16 cellular contexts compared by ENCODE assay signal in genomic region chr16:67987460-67988160, GRCh38. TPM values are rescaled to one million over a fixed set of nuclear protein-coding genes. Genes with fewer than 3 reads are reported as not detected.
DNase-seq lines count a peak whose midpoint lies in the region; ATAC-seq, FAIRE-seq and TF ChIP-seq lines count a peak whose summit lies in the region.
"Had no signal": no experiment of that assay in that cellular context is flagged by ENCODE, and none has a peak within 500 bp of the region (broad histone marks: within the 10 kb centered on the region; RNA-seq: fewer than 3 reads in every experiment).

No MANE protein-coding gene starts in this region.

- no peaks in the 10 kb centered on the region for H3K79me2 ChIP-seq in endothelial cell of umbilical vein (ENCODE audit: control insufficient read depth, insufficient read depth, low read length)

- H3K4me3 ChIP-seq in endothelial cell of umbilical vein (replicated peaks in 1 of 3; ENCODE audit: insufficient read depth in 1 of 3, low read depth in 1 of 3, low read length in 3 of 3), result no peak overlapping the region
- H3K4me3 ChIP-seq: GM23338 had no signal

- H3K9me3 Mint-ChIP-seq in IgD-negative memory B cell, result no peaks in the 10 kb centered on the region
- no peaks in the 10 kb centered on the region for H3K9me3 Mint-ChIP-seq in naive B cell

- H3K27ac Mint-ChIP-seq in IgD-negative memory B cell (peak overlapping the region; percentile 34 to 74 (median 60)), naive B cell (peak overlapping the region in 5 of 6 donors; percentile 47 to 89 (median 78))
- H3K27ac Mint-ChIP-seq: GM23338 had no signal

- no peak overlapping the region for H3K27ac ChIP-seq in endothelial cell of umbilical vein (ENCODE audit: insufficient read depth, low read depth, low read length)
- H3K27ac ChIP-seq: C4-2B had no signal

- ATAC-seq in naive B cell (ENCODE audit: low read depth in 2 of 2) (no peak), HG03095 (IDR thresholded peaks at IDR 0.05; ENCODE audit: unreplicated experiment) (no peak), HG02763 (IDR thresholded peaks at IDR 0.05; ENCODE audit: unreplicated experiment) (no peak)
- ATAC-seq: activated CD4-positive, CD25-positive, alpha-beta regulatory T cell treated with anti-CD3 and anti-CD28 coated beads, Interleukin-2, amount 50 U/mL, for 24 hours; GM23338 had no signal

- H3K4me3 Mint-ChIP-seq in IgD-negative memory B cell, result no peak overlapping the region
- peak overlapping the region in 2 of 8 donors; percentile 39 to 59 for H3K4me3 Mint-ChIP-seq in naive B cell
- H3K4me3 Mint-ChIP-seq: GM23338, nephron had no signal

- TF ChIP-seq CTCF in endothelial cell of umbilical vein (IDR thresholded peaks at IDR 0.05; ENCODE audit: extremely low read depth in 1 of 2, insufficient read depth in 1 of 2, low read depth in 1 of 2, low read length in 2 of 2), result no peak

- intact Hi-C loops in endothelial cell of umbilical vein (cut with micrococcal nuclease) (no loop called here), posterior vena cava (cut with DNase I) (no loop called here)

- POLR2A ChIA-PET in endothelial cell of umbilical vein (lab: Charles Lee), result no interaction called here

- peak overlapping the region; percentile 82 for H2AFZ ChIP-seq in endothelial cell of umbilical vein (ENCODE audit: low read depth, low read length)
- H2AFZ ChIP-seq: GM23338 had no signal

- CTCF ChIA-PET in endothelial cell of umbilical vein (lab: Charles Lee), result interaction anchor here (0.8 to 4.9 kb wide), 3 partner anchors 8 to 53 kb away, joined by 4 to 23 read pairs (median 4); no protein-coding TSS in a partner anchor

- FAIRE-seq in endothelial cell of umbilical vein (lab: Jason Lieb, UNC), result peak; percentile 53

- no peaks in the 10 kb centered on the region for H3K9me1 ChIP-seq in endothelial cell of umbilical vein (replicated peaks; ENCODE audit: control insufficient read depth, extremely low read depth, insufficient read depth, low read length)

- no peaks in the 10 kb centered on the region for H3K36me3 Mint-ChIP-seq in IgD-negative memory B cell
- no peaks in the 10 kb centered on the region for H3K36me3 Mint-ChIP-seq in naive B cell

- no TSS peak for BruUV-seq in endothelial cell of umbilical vein (replicated peaks; lab: Mats Ljungman, UMichigan)

- H3K4me1 Mint-ChIP-seq in IgD-negative memory B cell (peaks cover 23 to 34% (median 26%) of the 10 kb centered on the region in 3 donors), naive B cell (peaks cover 36 to 71% (median 45%) of the 10 kb centered on the region in 3 donors)

- H4K20me1 ChIP-seq in endothelial cell of umbilical vein (replicated peaks; ENCODE audit: control insufficient read depth, extremely low read depth, insufficient read depth, low read length), result no peaks in the 10 kb centered on the region

- no peaks in the 10 kb centered on the region for H3K36me3 ChIP-seq in endothelial cell of umbilical vein (ENCODE audit: control insufficient read depth in 2 of 2, extremely low read depth in 1 of 2, insufficient read depth in 2 of 2, low read length in 2 of 2)

- dilution Hi-C loops in endothelial cell of umbilical vein (cut with MboI; ENCODE audit: extremely low pct_ligation_motif_present, low sequenced_read_pairs), result no loop called here

- no peak overlapping the region for H3K9ac ChIP-seq in endothelial cell of umbilical vein (replicated peaks; ENCODE audit: extremely low read depth, insufficient read depth, low read length)

- no peak for TF ChIP-seq POLR2A in endothelial cell of umbilical vein (IDR thresholded peaks at IDR 0.05; ENCODE audit: low read depth, low read length)

- H3K4me2 ChIP-seq in endothelial cell of umbilical vein (ENCODE audit: insufficient read depth, low read length), result no peak overlapping the region
- H3K4me2 ChIP-seq: GM23338 had no signal

- no peaks in the 10 kb centered on the region for H3K27me3 ChIP-seq in endothelial cell of umbilical vein (ENCODE audit: control insufficient read depth in 2 of 2, insufficient read depth in 2 of 2, low read length in 2 of 2)

- peaks cover 17% of the 10 kb centered on the region for H3K4me1 ChIP-seq in endothelial cell of umbilical vein (ENCODE audit: control insufficient read depth, extremely low read depth, insufficient read depth, low read length)

- no peaks in the 10 kb centered on the region for H3K9me3 ChIP-seq in endothelial cell of umbilical vein (replicated peaks; ENCODE audit: control insufficient read depth, insufficient read depth, low read length)

- DNase-seq in C1 segment of cervical spinal cord (lab: John Stamatoyannopoulos, UW) (peak in 11 of 14 donors; percentile 9 to 66 (median 31)), endothelial cell of umbilical vein (ENCODE audit: low read depth, low spot score) (peak; percentile 33), naive B cell (no peak), posterior vena cava (ENCODE audit: low spot score) (no peak), NCI-H1694 treated with DMSO at 0.1 percent for 48 hours (lab: John Stamatoyannopoulos, UW) (no peak)
- DNase-seq: SHP77; stimulated activated CD4-positive, alpha-beta T cell treated with anti-CD3 and anti-CD28 coated beads, Interleukin-2, amount 100 ng/mL, for 24 hours had no signal

- H3K27me3 Mint-ChIP-seq in IgD-negative memory B cell, result no peaks in the 10 kb centered on the region
- no peaks in the 10 kb centered on the region for H3K27me3 Mint-ChIP-seq in naive B cell

TF ChIP-seq in endothelial cell of umbilical vein, 7 proteins besides CTCF, POLR2A, EP300 and RAD21 (continues in another document):
- no peak for TF ChIP-seq POLR2AphosphoS5 (IDR thresholded peaks at IDR 0.05; ENCODE audit: insufficient read depth, low read depth, low read length)

RNA-seq across cellular contexts. Expression of gene DPEP3, which starts 7.3 kb away (rescaled TPM):
- not detected for polyA plus RNA-seq in IgD-negative memory B cell
- total RNA-seq in endothelial cell of umbilical vein, result not detected in 2 replicates
- polyA plus RNA-seq in endothelial cell of umbilical vein, result 0.03 and 0.06 TPM in 2 replicates
- polyA plus RNA-seq in endothelial cell of umbilical vein (2011; cell fraction: cytosol; rRNA removed), result not detected in 2 replicates
- polyA plus RNA-seq in endothelial cell of umbilical vein (2011; cell fraction: nucleus; rRNA removed), result 0.10 TPM in 1 of 2 replicates, not detected in the other
- not detected in 2 replicates for polyA plus RNA-seq in endothelial cell of umbilical vein (2012)
- 0.40 TPM in 1 of 2 replicates, not detected in the other for polyA minus RNA-seq in endothelial cell of umbilical vein
- not detected for polyA minus RNA-seq in endothelial cell of umbilical vein (2011; cell fraction: cytosol; rRNA and poly(A)+ RNA removed)
- polyA minus RNA-seq in endothelial cell of umbilical vein (2011; cell fraction: nucleus; rRNA and poly(A)+ RNA removed), result not detected in 2 replicates
- under 1 TPM in 4 of 6 donors, not detected in 2; 0.44 to 0.83 (median 0.55) TPM for polyA plus RNA-seq in naive B cell (ENCODE audit: low read depth in 6 of 6)
- not detected for total RNA-seq in posterior vena cava

RNA-seq across cellular contexts. Expression of gene DPEP2, which starts 11.7 kb away (rescaled TPM):
- polyA plus RNA-seq in IgD-negative memory B cell (45.3 TPM), endothelial cell of umbilical vein (1.7 and 1.8 TPM in 2 replicates), naive B cell (ENCODE audit: low read depth in 6 of 6) (100 to 1,000 TPM in 1 of 6 donors, 10 to 100 TPM in 5; 57.3 to 125 (median 75.1) TPM)
- total RNA-seq in endothelial cell of umbilical vein (0.18 and 0.27 TPM in 2 replicates), posterior vena cava (1 to 10 TPM; 1.1 to 3.0 TPM)
- polyA plus RNA-seq in endothelial cell of umbilical vein (2011; cell fraction: cytosol; rRNA removed), result 0.74 and 0.75 TPM in 2 replicates
- polyA plus RNA-seq in endothelial cell of umbilical vein (2011; cell fraction: nucleus; rRNA removed), result 1.2 and 2.3 TPM in 2 replicates
- polyA plus RNA-seq in endothelial cell of umbilical vein (2012), result 0.52 and 2.3 TPM in 2 replicates
- polyA minus RNA-seq in endothelial cell of umbilical vein, result 0.49 and 0.78 TPM in 2 replicates
- polyA minus RNA-seq in endothelial cell of umbilical vein (2011; cell fraction: cytosol; rRNA and poly(A)+ RNA removed), result not detected
- polyA minus RNA-seq in endothelial cell of umbilical vein (2011; cell fraction: nucleus; rRNA and poly(A)+ RNA removed), result 0.67 and 1.1 TPM in 2 replicates
- total RNA-seq: GM23338 had no signal
- polyA plus RNA-seq: GM23338 had no signal

RNA-seq across cellular contexts. Expression of gene SLC12A4, which starts 19.2 kb away (rescaled TPM):
- polyA plus RNA-seq in IgD-negative memory B cell, result 3.9 TPM
- total RNA-seq in endothelial cell of umbilical vein, result 99.0 and 114 TPM in 2 replicates
- polyA plus RNA-seq in endothelial cell of umbilical vein, result 110 and 124 TPM in 2 replicates
- 53.8 and 76.7 TPM in 2 replicates for polyA plus RNA-seq in endothelial cell of umbilical vein (2011; cell fraction: cytosol; rRNA removed)
- 343 and 417 TPM in 2 replicates for polyA plus RNA-seq in endothelial cell of umbilical vein (2011; cell fraction: nucleus; rRNA removed)
- polyA plus RNA-seq in endothelial cell of umbilical vein (2012), result 79.2 and 83.4 TPM in 2 replicates
- 141 and 143 TPM in 2 replicates for polyA minus RNA-seq in endothelial cell of umbilical vein
- 27.4 TPM for polyA minus RNA-seq in endothelial cell of umbilical vein (2011; cell fraction: cytosol; rRNA and poly(A)+ RNA removed)
- 127 and 131 TPM in 2 replicates for polyA minus RNA-seq in endothelial cell of umbilical vein (2011; cell fraction: nucleus; rRNA and poly(A)+ RNA removed)
- 1 to 10 TPM; 2.8 to 5.4 (median 3.7) TPM for polyA plus RNA-seq in naive B cell (ENCODE audit: low read depth in 6 of 6)
- total RNA-seq in posterior vena cava, result 10 to 100 TPM; 82.6 to 90.1 TPM

RNA-seq across cellular contexts. Expression of gene DPEP2NB, which starts 28.1 kb away (rescaled TPM):
- polyA plus RNA-seq in IgD-negative memory B cell, result not detected
- not detected in 2 replicates for total RNA-seq in endothelial cell of umbilical vein
- not detected in 2 replicates for polyA plus RNA-seq in endothelial cell of umbilical vein
- polyA plus RNA-seq in endothelial cell of umbilical vein (2011; cell fraction: cytosol; rRNA removed), result not detected in 2 replicates
- not detected in 2 replicates for polyA plus RNA-seq in endothelial cell of umbilical vein (2011; cell fraction: nucleus; rRNA removed)
- polyA plus RNA-seq in endothelial cell of umbilical vein (2012), result not detected in 2 replicates
- not detected in 2 replicates for polyA minus RNA-seq in endothelial cell of umbilical vein
- not detected for polyA minus RNA-seq in endothelial cell of umbilical vein (2011; cell fraction: cytosol; rRNA and poly(A)+ RNA removed)
- polyA minus RNA-seq in endothelial cell of umbilical vein (2011; cell fraction: nucleus; rRNA and poly(A)+ RNA removed), result not detected in 2 replicates
- polyA plus RNA-seq in naive B cell (ENCODE audit: low read depth in 6 of 6), result under 1 TPM in 1 of 6 donors, not detected in 5; 0.45 TPM
- not detected for total RNA-seq in posterior vena cava
- total RNA-seq: GM23338, subcutaneous adipose tissue had no signal
- polyA plus RNA-seq: adipose tissue, GM23338 had no signal

RNA-seq across cellular contexts. Expression of gene DDX28, which starts 35.4 kb away (rescaled TPM):
- polyA plus RNA-seq in IgD-negative memory B cell, result 35.8 TPM
- total RNA-seq in endothelial cell of umbilical vein, result 7.9 and 8.4 TPM in 2 replicates
- 12.5 and 14.9 TPM in 2 replicates for polyA plus RNA-seq in endothelial cell of umbilical vein
- polyA plus RNA-seq in endothelial cell of umbilical vein (2011; cell fraction: cytosol; rRNA removed), result 12.8 and 13.6 TPM in 2 replicates
- polyA plus RNA-seq in endothelial cell of umbilical vein (2011; cell fraction: nucleus; rRNA removed), result 8.8 and 9.5 TPM in 2 replicates
- 8.5 and 9.5 TPM in 2 replicates for polyA plus RNA-seq in endothelial cell of umbilical vein (2012)
- polyA minus RNA-seq in endothelial cell of umbilical vein, result 9.8 and 12.6 TPM in 2 replicates
- polyA minus RNA-seq in endothelial cell of umbilical vein (2011; cell fraction: cytosol; rRNA and poly(A)+ RNA removed), result 15.1 TPM
- polyA minus RNA-seq in endothelial cell of umbilical vein (2011; cell fraction: nucleus; rRNA and poly(A)+ RNA removed), result 9.4 and 10.4 TPM in 2 replicates
- 10 to 100 TPM; 39.8 to 71.5 (median 48.8) TPM for polyA plus RNA-seq in naive B cell (ENCODE audit: low read depth in 6 of 6)
- total RNA-seq in posterior vena cava, result 1 to 10 TPM; 5.4 to 5.8 TPM

Comparison
In these comparisons a context has a peak if more than half of its experiments do, and no peak if none do; other contexts are left out.
1. DNase-seq: peak in C1 segment of cervical spinal cord (11 of 14) and endothelial cell of umbilical vein (single experiment); none in naive B cell (single experiment), posterior vena cava (single experiment) and NCI-H1694 treated with DMSO at 0.1 percent for 48 hours (single experiment).
2. RNA of gene DPEP2, which starts 11.7 kb away (polyA plus RNA-seq): 57.3 to 125 TPM in naive B cell and 45.3 TPM in IgD-negative memory B cell (single experiment); 0.52 to 2.3 TPM in endothelial cell of umbilical vein; every median in the first group is over 10 times any median in the second.
3. RNA of gene SLC12A4, which starts 19.2 kb away (polyA plus RNA-seq): 53.8 to 417 TPM in endothelial cell of umbilical vein; 2.8 to 5.4 TPM in naive B cell and 3.9 TPM in IgD-negative memory B cell (single experiment); every median in the first group is over 4 times any median in the second.